2 cellular contexts compared by ENCODE assay signal in the genomic region with DNA sequence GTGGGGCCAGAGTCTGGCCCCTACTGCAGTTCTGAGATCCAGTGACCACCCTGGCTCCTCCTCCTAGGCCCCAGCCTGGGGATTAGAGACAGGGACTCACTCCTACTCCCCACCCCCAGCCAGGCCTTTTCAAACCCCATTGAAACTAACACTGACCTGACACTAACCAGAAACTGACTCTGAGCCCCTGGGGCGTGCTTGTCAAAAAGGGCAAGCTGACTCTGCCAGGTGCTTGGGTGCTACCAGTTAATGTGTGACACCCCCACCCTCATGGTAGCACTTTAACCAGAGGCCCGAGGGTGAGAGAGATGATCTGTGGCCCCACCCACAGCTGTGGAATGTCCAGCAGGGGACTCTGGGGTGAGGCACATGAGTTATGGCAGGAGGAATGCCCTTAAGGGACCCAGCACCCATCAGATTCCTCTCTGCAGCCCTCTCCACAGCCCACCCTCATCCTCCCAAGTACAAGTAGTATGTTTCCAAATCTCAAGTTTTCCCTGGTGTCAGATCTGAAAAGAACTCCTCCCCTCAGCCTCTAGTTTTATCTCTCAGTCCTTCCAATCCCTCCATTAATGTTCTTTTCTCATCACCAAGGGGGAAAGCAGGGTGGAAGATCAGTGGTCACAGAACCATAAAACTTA.
TF ChIP-seq lines count a peak whose summit lies in the region.

No MANE protein-coding gene starts in this region.

TF ChIP-seq in SK-N-SH, 30 proteins besides CTCF, POLR2A, EP300 and RAD21:
- TF ChIP-seq CHD2 (IDR thresholded peaks at IDR 0.05; ENCODE audit: low read length, partially characterized antibody) (peak; percentile 20), NRF1 (IDR thresholded peaks at IDR 0.05; ENCODE audit: low read depth, low read length) (no peak), USF1 (IDR thresholded peaks at IDR 0.05; ENCODE audit: borderline replicate concordance, low read depth) (no peak), SIN3A (IDR thresholded peaks at IDR 0.05; ENCODE audit: borderline replicate concordance, low read depth, low read length) (no peak), GATA2 (CRISPR knock-in tag; IDR thresholded peaks at IDR 0.05) (no peak), YY1 (IDR thresholded peaks at IDR 0.05; ENCODE audit: low read depth) (no peak), TAF1 (IDR thresholded peaks at IDR 0.05; ENCODE audit: borderline replicate concordance, low read depth, low read length) (no peak), TCF12 (IDR thresholded peaks at IDR 0.05) (no peak), PBX3 (IDR thresholded peaks at IDR 0.05) (no peak), EZH2phosphoT487 (IDR thresholded peaks at IDR 0.05; ENCODE audit: borderline replicate concordance, low read depth) (no peak), FOSL2 (IDR thresholded peaks at IDR 0.05; ENCODE audit: borderline replicate concordance, low read depth) (no peak), GABPA (IDR thresholded peaks at IDR 0.05; ENCODE audit: low read depth) (no peak), RCOR1 (IDR thresholded peaks at IDR 0.05; ENCODE audit: low read length) (peak; percentile 39; the same call in 1 of the 2 replicates), FOXM1 (IDR thresholded peaks at IDR 0.05; ENCODE audit: low read depth) (no peak), ZBTB33 (IDR thresholded peaks at IDR 0.05; ENCODE audit: borderline replicate concordance, low read depth) (no peak), MXI1 (IDR thresholded peaks at IDR 0.05; ENCODE audit: low read depth, low read length) (no peak)
TF ChIP-seq in SK-N-SH: peak in this region for 2.

TF ChIP-seq in HepG2, 621 proteins besides CTCF, POLR2A, EP300 and RAD21:
- TF ChIP-seq ZC3H13 (CRISPR knock-in tag; IDR thresholded peaks at IDR 0.05) (no peak), PATZ1 (CRISPR knock-in tag; IDR thresholded peaks at IDR 0.05) (peak; percentile 23; the same call in 1 of the 2 replicates), TEAD3 (CRISPR knock-in tag; optimal IDR thresholded peaks at IDR 0.05; ENCODE audit: borderline replicate concordance) (peak; percentile 11), SNAPC2 (CRISPR knock-in tag; IDR thresholded peaks at IDR 0.05) (no peak), KAT2B (IDR thresholded peaks at IDR 0.05; ENCODE audit: borderline replicate concordance, low read depth, low read length) (no peak)
